26 cellular contexts compared by ENCODE assay signal in the genomic region with DNA sequence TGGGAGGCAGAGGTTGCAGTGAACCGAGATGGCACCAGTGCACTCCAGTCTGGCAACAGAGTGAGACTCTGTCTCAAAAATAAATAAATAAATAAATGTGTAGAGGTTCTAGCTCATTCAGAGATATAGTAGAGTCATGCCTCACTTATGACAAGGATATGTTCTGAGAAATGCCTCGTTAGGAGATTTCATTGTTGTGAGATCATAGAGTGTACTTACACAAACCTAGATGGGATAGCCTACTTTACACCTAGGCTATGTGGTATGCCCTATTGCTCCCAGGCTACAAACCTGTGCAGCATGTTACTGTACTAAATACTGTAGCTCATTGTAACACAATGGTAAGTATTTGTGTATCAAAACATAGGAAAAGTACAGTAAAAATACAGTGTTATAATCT.
"Had no signal": no experiment of that assay in that cellular context is flagged by ENCODE, and none has a peak within 500 bp of the region (broad histone marks: within the 10 kb centered on the region; RNA-seq: fewer than 3 reads in every experiment).

No MANE protein-coding gene starts in this region.

- H3K9me3 Mint-ChIP-seq: mesothelial cell of epicardium; naive B cell; natural killer cell treated with Interleukin-12 subunit alpha and Interleukin-12 subunit beta and Interleukin-15 and Interleukin-18, amount 100 ng/mL, for 72 hours; stimulated activated naive B cell treated with anti-CD40 and anti-IgM and Interleukin-4, amounts not matched to agents 10 μg/mL and 1 μg/mL and 100 μg/mL, for 72 hours had no signal

- H3K9me3 ChIP-seq: left lung, ovary, right atrium auricular region, right lobe of liver, stomach, testis, thyroid gland, transverse colon, upper lobe of left lung had no signal

- H3K36me3 Mint-ChIP-seq: mesothelial cell of epicardium; naive B cell; natural killer cell treated with Interleukin-12 subunit alpha and Interleukin-12 subunit beta and Interleukin-15 and Interleukin-18, amount 100 ng/mL, for 72 hours; stimulated activated naive B cell treated with anti-CD40 and anti-IgM and Interleukin-4, amounts not matched to agents 10 μg/mL and 1 μg/mL and 100 μg/mL, for 72 hours had no signal

- H3K4me1 ChIP-seq: right atrium auricular region, testis had no signal

- H3K4me3 Mint-ChIP-seq: mesothelial cell of epicardium; natural killer cell treated with Interleukin-12 subunit alpha and Interleukin-12 subunit beta and Interleukin-15 and Interleukin-18, amount 100 ng/mL, for 72 hours; stimulated activated naive B cell treated with anti-CD40 and anti-IgM and Interleukin-4, amounts not matched to agents 10 μg/mL and 1 μg/mL and 100 μg/mL, for 72 hours had no signal

- H3K27me3 Mint-ChIP-seq: naive B cell; natural killer cell treated with Interleukin-12 subunit alpha and Interleukin-12 subunit beta and Interleukin-15 and Interleukin-18, amount 100 ng/mL, for 72 hours; stimulated activated naive B cell treated with anti-CD40 and anti-IgM and Interleukin-4, amounts not matched to agents 10 μg/mL and 1 μg/mL and 100 μg/mL, for 72 hours had no signal

- FAIRE-seq: keratinocyte had no signal

- H3K27ac ChIP-seq: left lung, ovary, right atrium auricular region, right lobe of liver, stomach, testis, thyroid gland, transverse colon, upper lobe of left lung had no signal

- H3K4me3 ChIP-seq: left lung, lung, ovary, right atrium auricular region, right lobe of liver, smooth muscle cell, stomach, testis, thyroid gland, transverse colon, upper lobe of left lung had no signal

- H3K27me3 ChIP-seq: left lung, ovary, right atrium auricular region, right lobe of liver, stomach, testis, thyroid gland, transverse colon, upper lobe of left lung had no signal

- ATAC-seq: left colon; left lung; natural killer cell treated with Interleukin-12 subunit alpha and Interleukin-12 subunit beta and Interleukin-15 and Interleukin-18, amount 100 ng/mL, for 72 hours; right lobe of liver; stimulated activated naive B cell treated with anti-CD40 and anti-IgM and Interleukin-4, amounts not matched to agents 10 μg/mL and 1 μg/mL and 100 μg/mL, for 72 hours; stimulated activated naive CD8-positive, alpha-beta T cell treated with anti-CD3 and anti-CD28 coated beads, Interleukin-15, Interleukin-2, amounts not matched to agents 100 U/mL and 50 U/mL, for 24 hours had no signal

- H3K36me3 ChIP-seq: left lung, ovary, right atrium auricular region, right lobe of liver, stomach, thyroid gland, transverse colon, upper lobe of left lung had no signal

- H3K27ac Mint-ChIP-seq: mesothelial cell of epicardium; progenitor cell of endocrine pancreas; stimulated activated naive B cell treated with anti-CD40 and anti-IgM and Interleukin-4, amounts not matched to agents 10 μg/mL and 1 μg/mL and 100 μg/mL, for 72 hours had no signal

- DNase-seq: hippocampal formation; kidney glomerular epithelial cell; left colon; left lung; mesendoderm; naive B cell; ovary; right lobe of liver; stimulated activated CD4-positive, alpha-beta T cell treated with anti-CD3 and anti-CD28 coated beads, Interleukin-1b, Interleukin-23, amount 100 ng/mL, for 48 hours; stimulated activated CD4-positive, alpha-beta T cell treated with anti-CD3 and anti-CD28 coated beads, Interleukin-2, amount 100 ng/mL, for 48 hours; stimulated activated CD4-positive, alpha-beta T cell treated with anti-CD3 and anti-CD28 coated beads, Interleukin-4, amount 100 ng/mL, for 4 hours; stimulated activated CD8-positive, alpha-beta memory T cell treated with anti-CD3 and anti-CD28 coated beads, Interleukin-4, amount 100 ng/mL, for 48 hours; stimulated activated naive B cell treated with anti-CD40 and anti-IgM and Interleukin-4, amounts not matched to agents 10 μg/mL and 1 μg/mL and 100 μg/mL, for 72 hours; stimulated activated naive CD8-positive, alpha-beta T cell treated with anti-CD3 and anti-CD28 coated beads, Interleukin-15, Interleukin-2, amounts not matched to agents 100 U/mL and 50 U/mL, for 24 hours; stomach; testis; thyroid gland; transverse colon; upper lobe of left lung had no signal
